1 cellular context compared by ENCODE assay signal in genomic region chr2:79040967-79041582, GRCh38.
TF ChIP-seq lines count a peak whose summit lies in the region.

No MANE protein-coding gene starts in this region.

TF ChIP-seq in A549, 52 proteins besides CTCF, POLR2A, EP300 and RAD21 (continued from another document):
- no peak for TF ChIP-seq BHLHE40 (IDR thresholded peaks at IDR 0.05; ENCODE audit: low read depth, low read length)
